1 cellular context compared by ENCODE assay signal in genomic region chr1:27052527-27052926, GRCh38.
A peak's percentile ranks its signal among the peaks of the same experiment; 100 is the strongest.
TF ChIP-seq lines count a peak whose summit lies in the region.

No MANE protein-coding gene starts in this region.

TF ChIP-seq in K562, 482 proteins besides CTCF, POLR2A, EP300 and RAD21 (continued from another document):
- no peak for TF ChIP-seq ZBTB34 (CRISPR knock-in tag; IDR thresholded peaks at IDR 0.05)
- no peak for TF ChIP-seq ETS2 (tag; IDR thresholded peaks at IDR 0.05; ENCODE audit: borderline replicate concordance, poor library complexity, severe bottlenecking)
- peak; percentile 62; the same call in 1 of the 2 replicates for TF ChIP-seq RAD51 (IDR thresholded peaks at IDR 0.05; ENCODE audit: borderline replicate concordance, low read depth)
- no peak for TF ChIP-seq ZNF75A (CRISPR knock-in tag; IDR thresholded peaks at IDR 0.05)
- no peak for TF ChIP-seq MEF2D (tag; conservative IDR thresholded peaks at IDR 0.05; ENCODE audit: low read depth)
- no peak for TF ChIP-seq ZNF143 (CRISPR knock-in tag; IDR thresholded peaks at IDR 0.05)
- TF ChIP-seq ZNF354B (CRISPR knock-in tag; IDR thresholded peaks at IDR 0.05) = no peak
- TF ChIP-seq DLX4 (CRISPR knock-in tag; IDR thresholded peaks at IDR 0.05) = no peak
- no peak for TF ChIP-seq ZFP91 (CRISPR knock-in tag; IDR thresholded peaks at IDR 0.05)
- no peak for TF ChIP-seq LCOR (CRISPR knock-in tag; IDR thresholded peaks at IDR 0.05)
- no peak for TF ChIP-seq ZNF384 (IDR thresholded peaks at IDR 0.05; ENCODE audit: low read depth, low read length)
- TF ChIP-seq RBM25 (IDR thresholded peaks at IDR 0.05; ENCODE audit: low read depth, low read length, severe bottlenecking) = peak; percentile 13
- no peak for TF ChIP-seq FOXO4 (CRISPR knock-in tag; IDR thresholded peaks at IDR 0.05)
- no peak for TF ChIP-seq RNF2 (IDR thresholded peaks at IDR 0.05)
- no peak for TF ChIP-seq ZNF253 (CRISPR knock-in tag; conservative IDR thresholded peaks at IDR 0.05)
- TF ChIP-seq PATZ1 (CRISPR knock-in tag; IDR thresholded peaks at IDR 0.05; ENCODE audit: borderline replicate concordance) = no peak
- no peak for TF ChIP-seq ZNF12 (CRISPR knock-in tag; IDR thresholded peaks at IDR 0.05)
- TF ChIP-seq THRAP3 (IDR thresholded peaks at IDR 0.05; ENCODE audit: borderline replicate concordance) = no peak
- TF ChIP-seq ZNF639 (CRISPR knock-in tag; conservative IDR thresholded peaks at IDR 0.05 in 1 of 2, IDR thresholded peaks at IDR 0.05 in 1 of 2) = no peak
- TF ChIP-seq XRCC3 (IDR thresholded peaks at IDR 0.05) = no peak
- TF ChIP-seq ZNF644 (tag; IDR thresholded peaks at IDR 0.05; ENCODE audit: low read depth) = no peak
- no peak for TF ChIP-seq E4F1 (CRISPR knock-in tag; IDR thresholded peaks at IDR 0.05; ENCODE audit: borderline replicate concordance)
- TF ChIP-seq TBP (optimal IDR thresholded peaks at IDR 0.05; ENCODE audit: low read depth, low read length) = no peak
- peak; percentile 87 for TF ChIP-seq USF2 (CRISPR knock-in tag; IDR thresholded peaks at IDR 0.05)
- TF ChIP-seq USF1 (CRISPR knock-in tag; IDR thresholded peaks at IDR 0.05) = peak; percentile 87
- TF ChIP-seq NFYB (IDR thresholded peaks at IDR 0.05; ENCODE audit: extremely low read depth, insufficient read length) = peak; percentile 76
- TF ChIP-seq MTA3 (IDR thresholded peaks at IDR 0.05; ENCODE audit: borderline replicate concordance) = no peak
- TF ChIP-seq FOS (IDR thresholded peaks at IDR 0.05; ENCODE audit: extremely low read depth, insufficient read length) = no peak
- TF ChIP-seq PBX2 (CRISPR knock-in tag; IDR thresholded peaks at IDR 0.05; ENCODE audit: low read depth) = no peak
- TF ChIP-seq PBX2 (tag; conservative IDR thresholded peaks at IDR 0.05; ENCODE audit: low read depth) = no peak
- TF ChIP-seq GATAD2B (IDR thresholded peaks at IDR 0.05; ENCODE audit: borderline replicate concordance) = no peak
- no peak for TF ChIP-seq SMARCE1 (IDR thresholded peaks at IDR 0.05)
- no peak for TF ChIP-seq CHD4 (IDR thresholded peaks at IDR 0.05; ENCODE audit: insufficient read depth, insufficient replicate concordance, low read depth, low read length, poor library complexity, severe bottlenecking)
- TF ChIP-seq PRDM10 (IDR thresholded peaks at IDR 0.05; ENCODE audit: partially characterized antibody) = peak; percentile 34
- no peak for TF ChIP-seq MED1 (CRISPR knock-in tag; IDR thresholded peaks at IDR 0.05; ENCODE audit: borderline replicate concordance)
